Comparison of ENCODE assay signal across 23 cellular contexts in genomic region chr1:177915641-177916040, GRCh38. TPM values are rescaled to one million over a fixed set of nuclear protein-coding genes. Genes with fewer than 3 reads are reported as not detected.
A peak's percentile ranks its signal among the peaks of the same experiment; 100 is the strongest.
DNase-seq lines count a peak whose midpoint lies in the region; ATAC-seq and TF ChIP-seq lines count a peak whose summit lies in the region.
"Had no signal": no experiment of that assay in that cellular context is flagged by ENCODE, and none has a peak within 500 bp of the region (broad histone marks: within the 10 kb centered on the region; RNA-seq: fewer than 3 reads in every experiment).

No MANE protein-coding gene starts in this region.

- no peak overlapping the region for H4K8ac ChIP-seq in neuronal stem cell (ENCODE audit: low read depth, low read length)

- H3K36me3 ChIP-seq in neuronal stem cell (replicated peaks in 1 of 2; ENCODE audit: control insufficient read depth in 2 of 2, insufficient read depth in 2 of 2, low read length in 2 of 2) = no peaks in the 10 kb centered on the region
- H3K36me3 ChIP-seq: SJSA1 had no signal

- H3K4ac ChIP-seq in neuronal stem cell (ENCODE audit: low read length) = no peak overlapping the region

- H3K4me1 ChIP-seq in neuronal stem cell (ENCODE audit: control insufficient read depth in 2 of 2, insufficient read depth in 1 of 2, low read depth in 1 of 2, low read length in 2 of 2) = no peaks in the 10 kb centered on the region
- H3K4me1 ChIP-seq: A549 had no signal

- no peak overlapping the region for H3K23ac ChIP-seq in neuronal stem cell (ENCODE audit: low read depth, low read length, poor library complexity)

- DNase-seq in ELR (ENCODE audit: low read depth) (peak; percentile 58), NCI-H226 (peak; percentile 41), epithelial cell of esophagus (ENCODE audit: low read depth) (peak; percentile 89), neuronal stem cell (ENCODE audit: low spot score) (no peak), KBM-7 (no peak), DMS114 treated with DMSO at 0.1 percent for 48 hours (lab: John Stamatoyannopoulos, UW; ENCODE audit: unreplicated experiment) (no peak)
- DNase-seq: CD4-positive, alpha-beta T cell; COR-L47; DMS79 treated with DMSO at 0.1 percent for 48 hours; Kasumi-1; MM.1S; NCI-H1048; NCI-H1436; NCI-H187 treated with DMSO at 0.1 percent for 48 hours; NCI-H510A; NCI-H748 treated with DMSO at 0.1 percent for 48 hours; NK-92 treated with Interleukin-12 subunit alpha and Interleukin-12 subunit beta, amount 100 ng/mL, for 24 hours had no signal

- H3K4me2 ChIP-seq in neuronal stem cell (ENCODE audit: insufficient read depth, low read length, poor library complexity, severe bottlenecking) = no peak overlapping the region
- H3K4me2 ChIP-seq: A549 had no signal

- H3K18ac ChIP-seq in neuronal stem cell (ENCODE audit: low read length) = peak overlapping the region; percentile 55

- H3K27me3 ChIP-seq in neuronal stem cell (ENCODE audit: control insufficient read depth in 3 of 3, insufficient read depth in 3 of 3, low read depth in 1 of 3, low read length in 3 of 3) = no peaks in the 10 kb centered on the region
- H3K27me3 ChIP-seq: SJSA1 had no signal

- H2BK15ac ChIP-seq in neuronal stem cell (ENCODE audit: low read length) = no peak overlapping the region

- H3K4me3 ChIP-seq in epithelial cell of esophagus (ENCODE audit: low read length) (no peak overlapping the region), neuronal stem cell (ENCODE audit: low read length in 2 of 2) (no peak overlapping the region)
- H3K4me3 ChIP-seq: A549, SJSA1 had no signal

- no peak overlapping the region for H2AK5ac ChIP-seq in neuronal stem cell (ENCODE audit: low read depth, low read length)

- no peak overlapping the region for H3K27ac ChIP-seq in neuronal stem cell (replicated peaks; ENCODE audit: low read length)
- H3K27ac ChIP-seq: A549, SJSA1 had no signal

- in situ Hi-C loops in KBM-7 (cut with MboI; ENCODE audit: low pct_unique_long_range_greater_than_20kb, low sequenced_read_pairs) = no loop called here

- no peak overlapping the region for H3K14ac ChIP-seq in neuronal stem cell (ENCODE audit: low read length)

- H4K91ac ChIP-seq in neuronal stem cell (ENCODE audit: low read depth, low read length, poor library complexity) = no peak overlapping the region

- H2BK12ac ChIP-seq in neuronal stem cell (ENCODE audit: low read length) = peak overlapping the region; percentile 8

- H2AFZ ChIP-seq in neuronal stem cell (ENCODE audit: low read length) = no peak overlapping the region

- WGBS in neuronal stem cell (ENCODE audit: extremely low coverage in 2 of 2, insufficient read length in 2 of 2, insufficient replicate concordance in 1 of 2), 2 donors = no CpG with 5 or more reads among the region's 3 CpGs

- no peak overlapping the region for H2BK120ac ChIP-seq in neuronal stem cell (ENCODE audit: low read depth, low read length)

- H2BK5ac ChIP-seq in neuronal stem cell (ENCODE audit: low read length) = no peak overlapping the region

- no peak overlapping the region for H3K9ac ChIP-seq in neuronal stem cell (ENCODE audit: low read depth, low read length, poor library complexity)

- H3K9me3 ChIP-seq in neuronal stem cell (replicated peaks in 1 of 2; ENCODE audit: control insufficient read depth in 2 of 2, insufficient read depth in 1 of 2, low read depth in 1 of 2, low read length in 2 of 2) = no peaks in the 10 kb centered on the region
- H3K9me3 ChIP-seq: A549, SJSA1 had no signal

- TF ChIP-seq CTCF in epithelial cell of esophagus (IDR thresholded peaks at IDR 0.05; ENCODE audit: insufficient read depth, low read depth, low read length, missing control alignments) = no peak

- ATAC-seq in HG03571 (IDR thresholded peaks at IDR 0.05; ENCODE audit: unreplicated experiment) = no peak
- ATAC-seq: A549, HCT116, Panc1, Right ventricle myocardium inferior had no signal

- no peaks in the 10 kb centered on the region for H3K79me1 ChIP-seq in neuronal stem cell (ENCODE audit: low read depth, low read length)

RNA-seq across cellular contexts. Expression of gene SEC16B, which starts 54.2 kb away (rescaled TPM):
- 0.95 TPM for polyA plus RNA-seq in neuronal stem cell (2013, experiment 1 of 2)
- 1.1 TPM for polyA plus RNA-seq in neuronal stem cell (2013, experiment 2 of 2)

Comparison
In these comparisons a context has a peak if more than half of its experiments do, and no peak if none do; other contexts are left out.
1. DNase-seq: peak in ELR (single experiment), NCI-H226 (single experiment) and epithelial cell of esophagus (single experiment); none in neuronal stem cell (single experiment), KBM-7 (single experiment) and DMS114 treated with DMSO at 0.1 percent for 48 hours (single experiment).